Comparison of ENCODE assay signal across 26 cellular contexts in the genomic region with DNA sequence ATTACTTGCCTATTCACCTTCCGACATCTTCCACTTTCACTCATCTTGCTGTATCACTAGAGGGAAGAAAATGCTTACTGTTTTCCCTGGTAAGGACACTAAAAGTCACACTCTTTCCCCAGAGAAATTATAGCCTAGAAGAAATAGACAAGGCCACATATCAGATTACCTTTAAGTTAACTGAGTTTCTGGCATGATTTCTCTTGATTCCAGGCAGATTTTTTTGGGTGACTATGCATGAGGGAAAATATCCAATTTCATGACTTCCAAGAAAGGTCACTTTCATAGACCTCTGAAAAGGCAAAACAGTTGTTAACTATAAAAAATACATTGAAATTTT. TPM values are rescaled to one million over a fixed set of nuclear protein-coding genes. Genes with fewer than 3 reads are reported as not detected.
A peak's percentile ranks its signal among the peaks of the same experiment; 100 is the strongest.
DNase-seq lines count a peak whose midpoint lies in the region; ATAC-seq, FAIRE-seq and TF ChIP-seq lines count a peak whose summit lies in the region.
"Had no signal": no experiment of that assay in that cellular context is flagged by ENCODE, and none has a peak within 500 bp of the region (broad histone marks: within the 10 kb centered on the region; RNA-seq: fewer than 3 reads in every experiment).

No MANE protein-coding gene starts in this region.

- H2AFZ ChIP-seq in hepatocyte, result no peak overlapping the region
- H2AFZ ChIP-seq: neural progenitor cell had no signal

- H3K27ac ChIP-seq in hepatocyte, result peak overlapping the region; percentile 1
- H3K27ac ChIP-seq: colonic mucosa, esophagus muscularis mucosa, neural progenitor cell, vagina had no signal

- H3K4me3 Mint-ChIP-seq in progenitor cell of endocrine pancreas (ENCODE audit: low read depth), result no peak overlapping the region
- no peak overlapping the region for H3K4me3 Mint-ChIP-seq in activated CD8-positive, alpha-beta memory T cell treated with anti-CD3 and anti-CD28 coated beads, Interleukin-2, amount 10 ng/mL, durations not matched to agents 7 days and 5 days
- H3K4me3 Mint-ChIP-seq in activated T-helper 1 cell treated with anti-CD3 and anti-CD28 coated beads, Interleukin-12 subunit alpha, Interleukin-12 subunit beta, Interleukin-2, Interleukin-4 antibody, amounts not matched to agents 30 ng/mL and 10 ng/mL and 1 ng/mL, durations not matched to agents 14 hours and 24 hours and 36 hours, result no peak overlapping the region
- H3K4me3 Mint-ChIP-seq: activated CD8-positive, alpha-beta T cell treated with anti-CD3 and anti-CD28 coated beads for 36 hours; CD4-positive, CD25-positive, alpha-beta regulatory T cell; neural progenitor cell; stimulated activated naive B cell treated with anti-CD40 and anti-IgM and Interleukin-4, amounts not matched to agents 10 μg/mL and 1 μg/mL and 100 μg/mL, for 72 hours had no signal

- H3K27me3 Mint-ChIP-seq in progenitor cell of endocrine pancreas, result no peaks in the 10 kb centered on the region
- H3K27me3 Mint-ChIP-seq in activated CD8-positive, alpha-beta memory T cell treated with anti-CD3 and anti-CD28 coated beads, Interleukin-2, amount 10 ng/mL, durations not matched to agents 7 days and 5 days, result no peaks in the 10 kb centered on the region
- H3K27me3 Mint-ChIP-seq in activated T-helper 1 cell treated with anti-CD3 and anti-CD28 coated beads, Interleukin-12 subunit alpha, Interleukin-12 subunit beta, Interleukin-2, Interleukin-4 antibody, amounts not matched to agents 30 ng/mL and 10 ng/mL and 1 ng/mL, durations not matched to agents 14 hours and 24 hours and 36 hours (ENCODE audit: insufficient read depth), result no peaks in the 10 kb centered on the region
- H3K27me3 Mint-ChIP-seq: activated CD8-positive, alpha-beta T cell treated with anti-CD3 and anti-CD28 coated beads for 36 hours; CD4-positive, CD25-positive, alpha-beta regulatory T cell; stimulated activated naive B cell treated with anti-CD40 and anti-IgM and Interleukin-4, amounts not matched to agents 10 μg/mL and 1 μg/mL and 100 μg/mL, for 72 hours had no signal

- H3K9me3 ChIP-seq in hepatocyte (ENCODE audit: low read depth), result peaks cover 4% of the 10 kb centered on the region
- H3K9me3 ChIP-seq: colonic mucosa, vagina had no signal

- H3K4me1 ChIP-seq in hepatocyte (ENCODE audit: insufficient read depth), result peaks cover 4% of the 10 kb centered on the region
- H3K4me1 ChIP-seq: colonic mucosa, neural progenitor cell had no signal

- H3K79me2 ChIP-seq in hepatocyte, result peaks cover 100% of the 10 kb centered on the region

- FAIRE-seq in GM12891 (lab: Jason Lieb, UNC), result peak; percentile 68
- FAIRE-seq: H1, islet of Langerhans had no signal

- H3K4me1 Mint-ChIP-seq in progenitor cell of endocrine pancreas (ENCODE audit: low read depth), result peaks cover 2% of the 10 kb centered on the region
- no peaks in the 10 kb centered on the region for H3K4me1 Mint-ChIP-seq in activated CD8-positive, alpha-beta memory T cell treated with anti-CD3 and anti-CD28 coated beads, Interleukin-2, amount 10 ng/mL, durations not matched to agents 7 days and 5 days
- H3K4me1 Mint-ChIP-seq in activated T-helper 1 cell treated with anti-CD3 and anti-CD28 coated beads, Interleukin-12 subunit alpha, Interleukin-12 subunit beta, Interleukin-2, Interleukin-4 antibody, amounts not matched to agents 30 ng/mL and 10 ng/mL and 1 ng/mL, durations not matched to agents 14 hours and 24 hours and 36 hours (ENCODE audit: low read depth), result no peaks in the 10 kb centered on the region

- H3K9me2 ChIP-seq in hepatocyte (replicated peaks; ENCODE audit: insufficient read depth), result no peaks in the 10 kb centered on the region

- peaks cover 19% of the 10 kb centered on the region for H3K9me3 Mint-ChIP-seq in progenitor cell of endocrine pancreas (ENCODE audit: low read depth)
- H3K9me3 Mint-ChIP-seq in activated CD8-positive, alpha-beta memory T cell treated with anti-CD3 and anti-CD28 coated beads, Interleukin-2, amount 10 ng/mL, durations not matched to agents 7 days and 5 days (ENCODE audit: low read depth), result peaks cover 4% of the 10 kb centered on the region
- peaks cover 14% of the 10 kb centered on the region for H3K9me3 Mint-ChIP-seq in activated T-helper 1 cell treated with anti-CD3 and anti-CD28 coated beads, Interleukin-12 subunit alpha, Interleukin-12 subunit beta, Interleukin-2, Interleukin-4 antibody, amounts not matched to agents 30 ng/mL and 10 ng/mL and 1 ng/mL, durations not matched to agents 14 hours and 24 hours and 36 hours

- H3K4me3 ChIP-seq in hepatocyte, result no peak overlapping the region
- H3K4me3 ChIP-seq: colonic mucosa, esophagus muscularis mucosa, gastroesophageal sphincter, neural progenitor cell, vagina had no signal

- H3K36me3 ChIP-seq in hepatocyte (replicated peaks; ENCODE audit: insufficient read depth, low read depth), result peaks cover 3% of the 10 kb centered on the region
- H3K36me3 ChIP-seq: colonic mucosa, vagina had no signal

- TF ChIP-seq POLR2A in GM12891 (IDR thresholded peaks at IDR 0.05; ENCODE audit: low read depth, low read length), result no peak

- H3K36me3 Mint-ChIP-seq in progenitor cell of endocrine pancreas (ENCODE audit: insufficient read depth), result peaks cover 20% of the 10 kb centered on the region
- H3K36me3 Mint-ChIP-seq in activated CD8-positive, alpha-beta memory T cell treated with anti-CD3 and anti-CD28 coated beads, Interleukin-2, amount 10 ng/mL, durations not matched to agents 7 days and 5 days, result peaks cover 33% of the 10 kb centered on the region
- H3K36me3 Mint-ChIP-seq in activated T-helper 1 cell treated with anti-CD3 and anti-CD28 coated beads, Interleukin-12 subunit alpha, Interleukin-12 subunit beta, Interleukin-2, Interleukin-4 antibody, amounts not matched to agents 30 ng/mL and 10 ng/mL and 1 ng/mL, durations not matched to agents 14 hours and 24 hours and 36 hours (ENCODE audit: low read depth), result peaks cover 7% of the 10 kb centered on the region

- peaks cover 41% of the 10 kb centered on the region for H4K20me1 ChIP-seq in hepatocyte (ENCODE audit: insufficient read depth, poor library complexity, severe bottlenecking)

- intact Hi-C loops in activated T-helper 1 cell treated with anti-CD3 and anti-CD28 coated beads, Interleukin-12 subunit alpha, Interleukin-12 subunit beta, Interleukin-2, Interleukin-4 antibody, amounts not matched to agents 30 ng/mL and 10 ng/mL and 1 ng/mL, durations not matched to agents 14 hours and 24 hours and 36 hours (cut with micrococcal nuclease), result no loop called here

- ATAC-seq in activated CD8-positive, alpha-beta memory T cell treated with anti-CD3 and anti-CD28 coated beads, Interleukin-2, amount 10 ng/mL, durations not matched to agents 7 days and 5 days, result no peak
- ATAC-seq: activated CD4-positive, CD25-positive, alpha-beta regulatory T cell treated with anti-CD3 and anti-CD28 coated beads, Interleukin-2, amount 50 U/mL, for 24 hours; activated CD8-positive, alpha-beta T cell treated with anti-CD3 and anti-CD28 coated beads for 36 hours; gastroesophageal sphincter; stimulated activated naive B cell treated with anti-CD40 and anti-IgM and Interleukin-4, amounts not matched to agents 10 μg/mL and 1 μg/mL and 100 μg/mL, for 72 hours had no signal

- CTCF ChIA-PET in activated CD8-positive, alpha-beta memory T cell treated with anti-CD3 and anti-CD28 coated beads, Interleukin-2, amount 10 ng/mL, durations not matched to agents 7 days and 5 days (lab: Charles Lee), result no interaction called here

- no peak overlapping the region for H3K4me2 ChIP-seq in hepatocyte
- H3K4me2 ChIP-seq: neural progenitor cell had no signal

- DNase-seq in GM12891 (ENCODE audit: insufficient read length, low spot score) (no peak), SK-N-DZ (ENCODE audit: low spot score) (peak; percentile 8), hepatocyte (ENCODE audit: low spot score) (no peak), progenitor cell of endocrine pancreas (ENCODE audit: low spot score, unreplicated experiment) (no peak), NCI-H526 (lab: John Stamatoyannopoulos, UW) (no peak)
- no peak for DNase-seq in activated CD8-positive, alpha-beta memory T cell treated with anti-CD3 and anti-CD28 coated beads, Interleukin-2, amount 10 ng/mL, durations not matched to agents 7 days and 5 days
- no peak for DNase-seq in activated T-helper 1 cell treated with anti-CD3 and anti-CD28 coated beads, Interleukin-12 subunit alpha, Interleukin-12 subunit beta, Interleukin-2, Interleukin-4 antibody, amounts not matched to agents 30 ng/mL and 10 ng/mL and 1 ng/mL, durations not matched to agents 14 hours and 24 hours and 36 hours (ENCODE audit: low spot score)
- DNase-seq: activated CD8-positive, alpha-beta T cell treated with anti-CD3 and anti-CD28 coated beads for 36 hours; activated gamma-delta T cell; activated T-cell treated with anti-CD3 and anti-CD28 coated beads for 4 hours; CD4-positive, CD25-positive, alpha-beta regulatory T cell; colonic mucosa; hypothalamus; NCI-H1436 treated with DMSO at 0.1 percent for 48 hours; NCI-H510A treated with DMSO at 0.1 percent for 48 hours; SIG-M5; stimulated activated CD4-positive, alpha-beta T cell treated with anti-CD3 and anti-CD28 coated beads, Interleukin-4, amount 100 ng/mL, for 24 hours; stimulated activated naive B cell treated with anti-CD40 and anti-IgM and Interleukin-4, amounts not matched to agents 10 μg/mL and 1 μg/mL and 100 μg/mL, for 72 hours; T-helper 1 cell had no signal

- no peaks in the 10 kb centered on the region for H3K27me3 ChIP-seq in hepatocyte
- H3K27me3 ChIP-seq: colonic mucosa, esophagus muscularis mucosa, gastroesophageal sphincter, neural progenitor cell, vagina had no signal

- whole genome bisulfite sequencing in hepatocyte (ENCODE audit: low lambda C conversion rate, missing lambda C conversion rate), result 89% methylated on average over 1 of the region's 1 CpG

- peak overlapping the region; percentile 17 for H3K27ac Mint-ChIP-seq in progenitor cell of endocrine pancreas
- no peak overlapping the region for H3K27ac Mint-ChIP-seq in activated CD8-positive, alpha-beta memory T cell treated with anti-CD3 and anti-CD28 coated beads, Interleukin-2, amount 10 ng/mL, durations not matched to agents 7 days and 5 days
- H3K27ac Mint-ChIP-seq in activated T-helper 1 cell treated with anti-CD3 and anti-CD28 coated beads, Interleukin-12 subunit alpha, Interleukin-12 subunit beta, Interleukin-2, Interleukin-4 antibody, amounts not matched to agents 30 ng/mL and 10 ng/mL and 1 ng/mL, durations not matched to agents 14 hours and 24 hours and 36 hours, result no peak overlapping the region
- H3K27ac Mint-ChIP-seq: activated CD8-positive, alpha-beta T cell treated with anti-CD3 and anti-CD28 coated beads for 36 hours; neural progenitor cell; stimulated activated naive B cell treated with anti-CD40 and anti-IgM and Interleukin-4, amounts not matched to agents 10 μg/mL and 1 μg/mL and 100 μg/mL, for 72 hours had no signal

- TF ChIP-seq CTCF in hepatocyte (IDR thresholded peaks at IDR 0.05; ENCODE audit: poor library complexity), result no peak
- no peak for TF ChIP-seq CTCF in progenitor cell of endocrine pancreas (IDR thresholded peaks at IDR 0.05; ENCODE audit: unreplicated experiment)

RNA-seq across cellular contexts. Expression of gene TCF12, which starts 30.3 kb away (rescaled TPM):
- polyA plus RNA-seq in GM12891 (2012; ENCODE audit: low read depth, missing spikeins), result 15.4 TPM
- polyA plus RNA-seq in SK-N-DZ (2014; cell fraction: cytosol; rRNA removed), result 62.7 and 63.0 TPM in 2 replicates
- polyA plus RNA-seq in SK-N-DZ (2014; cell fraction: nucleus; rRNA removed), result 43.2 and 67.6 TPM in 2 replicates
- total RNA-seq in hepatocyte (86.6 and 93.2 TPM in 2 replicates), progenitor cell of endocrine pancreas (164 and 167 TPM in 2 replicates)
- polyA plus RNA-seq in hepatocyte, result 30.3 and 42.0 TPM in 2 replicates
- 10 to 100 TPM; 75.4 to 89.0 TPM for total RNA-seq in activated CD8-positive, alpha-beta memory T cell treated with anti-CD3 and anti-CD28 coated beads, Interleukin-2, amount 10 ng/mL, durations not matched to agents 7 days and 5 days
- 85.7 and 89.2 TPM in 2 replicates for total RNA-seq in activated T-helper 1 cell treated with anti-CD3 and anti-CD28 coated beads, Interleukin-12 subunit alpha, Interleukin-12 subunit beta, Interleukin-2, Interleukin-4 antibody, amounts not matched to agents 30 ng/mL and 10 ng/mL and 1 ng/mL, durations not matched to agents 14 hours and 24 hours and 36 hours
